19 cellular contexts compared by ENCODE assay signal in genomic region chr5:7756453-7756852, GRCh38.
A peak's percentile ranks its signal among the peaks of the same experiment; 100 is the strongest.
DNase-seq lines count a peak whose midpoint lies in the region; ATAC-seq lines count a peak whose summit lies in the region.
"Had no signal": no experiment of that assay in that cellular context is flagged by ENCODE, and none has a peak within 500 bp of the region (broad histone marks: within the 10 kb centered on the region; RNA-seq: fewer than 3 reads in every experiment).

No MANE protein-coding gene starts in this region.

- DNase-seq in SIG-M5 treated with dmso at 0.1 percent for 504 hours (lab: John Stamatoyannopoulos, UW; ENCODE audit: unreplicated experiment) (peak; percentile 53), SIG-M5 (lab: John Stamatoyannopoulos, UW) (no peak), MV-4-11 (lab: John Stamatoyannopoulos, UW) (peak; percentile 96), UCSD-AML1 (lab: John Stamatoyannopoulos, UW; ENCODE audit: unreplicated experiment) (peak; percentile 71), stromal cell of bone marrow (ENCODE audit: low read depth) (peak; percentile 9), NCI-H774 (lab: John Stamatoyannopoulos, UW) (no peak), COLO668 (lab: John Stamatoyannopoulos, UW; ENCODE audit: unreplicated experiment) (no peak)
- DNase-seq: activated CD4-positive, alpha-beta T cell treated with anti-CD3 and anti-CD28 coated beads for 36 hours; activated CD8-positive, alpha-beta memory T cell treated with anti-CD3 and anti-CD28 coated beads, Interleukin-2, amount 50 U/mL, for 48 hours; central memory CD4-positive, alpha-beta T cell; EL; H9; left ventricle myocardium inferior; NCI-H2081; NK-92 treated with Interleukin-12 subunit alpha and Interleukin-12 subunit beta, amount 100 ng/mL, for 24 hours; stimulated activated naive CD8-positive, alpha-beta T cell treated with anti-CD3 and anti-CD28 coated beads, Interleukin-15, amount 100 ng/mL, for 72 hours had no signal

- no peak for ATAC-seq in HG03565 (IDR thresholded peaks at IDR 0.05; ENCODE audit: unreplicated experiment)
- ATAC-seq: activated CD4-positive, alpha-beta T cell treated with anti-CD3 and anti-CD28 coated beads for 36 hours; right cardiac atrium; Right ventricle myocardium inferior; stimulated activated naive CD8-positive, alpha-beta T cell treated with anti-CD3 and anti-CD28 coated beads, Interleukin-15, amount 100 ng/mL, for 72 hours had no signal

Comparison
In these comparisons a context has a peak if more than half of its experiments do, and no peak if none do; other contexts are left out.
1. DNase-seq: peak in SIG-M5 treated with dmso at 0.1 percent for 504 hours (single experiment), MV-4-11 (single experiment), UCSD-AML1 (single experiment) and stromal cell of bone marrow (single experiment); none in SIG-M5 (single experiment), NCI-H774 (single experiment) and COLO668 (single experiment).